Comparison of ENCODE assay signal across 12 cellular contexts in genomic region chr19:709196-709964, GRCh38. TPM values are rescaled to one million over a fixed set of nuclear protein-coding genes. Genes with fewer than 3 reads are reported as not detected.
DNase-seq lines count a peak whose midpoint lies in the region; ATAC-seq and TF ChIP-seq lines count a peak whose summit lies in the region.
"Had no signal": no experiment of that assay in that cellular context is flagged by ENCODE, and none has a peak within 500 bp of the region (broad histone marks: within the 10 kb centered on the region; RNA-seq: fewer than 3 reads in every experiment).

No MANE protein-coding gene starts in this region.

- no peak overlapping the region for H3K27ac Mint-ChIP-seq in nephron progenitor cell

- H4K20me1 ChIP-seq in Karpas-422 (ENCODE audit: insufficient read depth, low read depth, low read length) = no peaks in the 10 kb centered on the region

- H3K9me3 ChIP-seq in esophagus muscularis mucosa = peaks cover 0 to 3% (median 0%) of the 10 kb centered on the region in 4 donors
- no peaks in the 10 kb centered on the region for H3K9me3 ChIP-seq in upper lobe of left lung
- H3K9me3 ChIP-seq in Karpas-422 (ENCODE audit: low read length) = no peaks in the 10 kb centered on the region

- no peaks in the 10 kb centered on the region for H3K9me2 ChIP-seq in Karpas-422 (replicated peaks; ENCODE audit: insufficient read depth, low read length)

- TF ChIP-seq EP300 in esophagus muscularis mucosa (IDR thresholded peaks at IDR 0.05) (no peak), upper lobe of left lung (IDR thresholded peaks at IDR 0.05) (no peak)

- peaks cover 0 to 14% (median 0%) of the 10 kb centered on the region in 4 donors for H3K27me3 ChIP-seq in esophagus muscularis mucosa
- peaks cover 0 to 18% (median 4%) of the 10 kb centered on the region in 4 donors for H3K27me3 ChIP-seq in upper lobe of left lung
- no peaks in the 10 kb centered on the region for H3K27me3 ChIP-seq in Karpas-422 (ENCODE audit: low read length)

- no peak overlapping the region for H2AFZ ChIP-seq in Karpas-422 (ENCODE audit: low read length)

- H3K27me3 Mint-ChIP-seq in nephron progenitor cell (ENCODE audit: low read depth, poor library complexity) = peaks cover 22% of the 10 kb centered on the region

- H3K4me3 ChIP-seq in esophagus muscularis mucosa = peak overlapping the region; percentile 76 to 95 (median 84)
- H3K4me3 ChIP-seq in upper lobe of left lung = peak overlapping the region; percentile 51 to 86 (median 72)
- no peak overlapping the region for H3K4me3 ChIP-seq in Karpas-422 (ENCODE audit: low read length)

- H3K9me3 Mint-ChIP-seq in nephron progenitor cell = peaks cover 20% of the 10 kb centered on the region

- peak overlapping the region; percentile 72 for H3K4me3 Mint-ChIP-seq in nephron progenitor cell

- DNase-seq in NCI-H1417 (lab: John Stamatoyannopoulos, UW) = peak in 2 of 3 experiments; percentile 57 to 61
- no peak for DNase-seq in NCI-H1417 treated with DMSO at 0.1 percent for 48 hours (lab: John Stamatoyannopoulos, UW)
- DNase-seq in esophagus muscularis mucosa (ENCODE audit: extremely low spot score) = no peak
- peak; percentile 47 for DNase-seq in nephron progenitor cell
- DNase-seq in upper lobe of left lung = peak in 1 of 2 donors; percentile 80
- no peak for DNase-seq in Karpas-422
- DNase-seq in activated CD8-positive, alpha-beta memory T cell treated with anti-CD3 and anti-CD28 coated beads, Interleukin-2, amount 50 U/mL, for 48 hours = no peak
- no peak for DNase-seq in effector CD4-positive, alpha-beta T cell
- DNase-seq: foreskin keratinocyte; stimulated activated CD4-positive, alpha-beta T cell treated with anti-CD3 and anti-CD28 coated beads, Interleukin-1b, Interleukin-23, amount 100 ng/mL, for 48 hours had no signal

- intact Hi-C loops in esophagus muscularis mucosa (cut with DNase I) = loop anchor here (2.0 kb wide), 1 partner anchor 23 kb away; no protein-coding TSS in a partner anchor

- H3K4me1 Mint-ChIP-seq in nephron progenitor cell = peaks cover 18% of the 10 kb centered on the region

- H3K4me1 ChIP-seq in esophagus muscularis mucosa (peaks cover 23 to 46% (median 37%) of the 10 kb centered on the region in 4 donors), upper lobe of left lung (peaks cover 10 to 40% (median 20%) of the 10 kb centered on the region in 4 donors), Karpas-422 (ENCODE audit: low read length) (no peaks in the 10 kb centered on the region)
- H3K4me1 ChIP-seq: foreskin keratinocyte had no signal

- no peak overlapping the region for H3K4me2 ChIP-seq in Karpas-422 (ENCODE audit: low read depth, low read length, poor library complexity, severe bottlenecking)

- TF ChIP-seq CTCF in esophagus muscularis mucosa (IDR thresholded peaks at IDR 0.05) = no peak
- no peak for TF ChIP-seq CTCF in nephron progenitor cell (IDR thresholded peaks at IDR 0.05)
- no peak for TF ChIP-seq CTCF in upper lobe of left lung (IDR thresholded peaks at IDR 0.05)

- peaks cover 4% of the 10 kb centered on the region for H3K36me3 Mint-ChIP-seq in nephron progenitor cell (ENCODE audit: low read depth)

- ATAC-seq in upper lobe of left lung (ENCODE audit: low FRiP score in 2 of 2) = peak; percentile 5 to 31
- ATAC-seq: foreskin keratinocyte had no signal

- no peak overlapping the region for H3K9ac ChIP-seq in Karpas-422 (ENCODE audit: low read length)

- 1% methylated on average over 23 of the region's 78 CpGs for WGBS in esophagus muscularis mucosa
- 40% methylated on average over 1 of the region's 78 CpGs; no CpG with 5 or more reads in 1 of the 2 donors for WGBS in upper lobe of left lung, 2 donors

- peak overlapping the region; percentile 81 to 86 (median 84) for H3K27ac ChIP-seq in esophagus muscularis mucosa (replicated peaks in 1 of 4)
- peak overlapping the region; percentile 69 to 91 (median 84) for H3K27ac ChIP-seq in upper lobe of left lung
- no peak overlapping the region for H3K27ac ChIP-seq in Karpas-422 (ENCODE audit: low read length)
- H3K27ac ChIP-seq: 22Rv1, foreskin keratinocyte had no signal

- H3K36me3 ChIP-seq in esophagus muscularis mucosa = no peaks in the 10 kb centered on the region
- H3K36me3 ChIP-seq in upper lobe of left lung = no peaks in the 10 kb centered on the region
- H3K36me3 ChIP-seq in Karpas-422 (ENCODE audit: insufficient read depth, low read length) = no peaks in the 10 kb centered on the region

- TF ChIP-seq POLR2A in esophagus muscularis mucosa (IDR thresholded peaks at IDR 0.05; ENCODE audit: low read depth) (no peak), upper lobe of left lung (IDR thresholded peaks at IDR 0.05) (no peak)

- no peaks in the 10 kb centered on the region for H3K79me2 ChIP-seq in Karpas-422 (ENCODE audit: low read length)

RNA-seq across cellular contexts. Expression of gene PALM, which starts 0.6 kb away (rescaled TPM):
- total RNA-seq in esophagus muscularis mucosa (100 to 1,000 TPM in 1 of 4 donors, 10 to 100 TPM in 3; 42.8 to 119 (median 70.8) TPM), upper lobe of left lung (10 to 100 TPM; 12.5 to 65.6 (median 37.4) TPM)
- 3.5 TPM in 1 of 2 replicates, not detected in the other for total RNA-seq in Karpas-422 (2014; rRNA removed; shearing (Covaris generic); ENCODE audit: low replicate concordance)
- total RNA-seq: HT1080 had no signal

RNA-seq across cellular contexts. Expression of gene PRSS57, which starts 14.1 kb away (rescaled TPM):
- under 1 TPM in 1 of 4 donors, not detected in 3; 0.34 TPM for total RNA-seq in esophagus muscularis mucosa
- total RNA-seq in upper lobe of left lung = under 1 TPM in 2 of 6 donors, not detected in 4; 0.37 to 0.46 TPM
- not detected in 2 replicates for total RNA-seq in Karpas-422 (2014; rRNA removed; shearing (Covaris generic); ENCODE audit: low replicate concordance)
- total RNA-seq: foreskin keratinocyte, HT1080 had no signal

RNA-seq across cellular contexts. Expression of gene FSTL3, which starts 33.2 kb away (rescaled TPM):
- total RNA-seq in esophagus muscularis mucosa (100 to 1,000 TPM; 115 to 226 (median 217) TPM), upper lobe of left lung (100 to 1,000 TPM; 109 to 335 (median 197) TPM)
- total RNA-seq in Karpas-422 (2014; rRNA removed; shearing (Covaris generic); ENCODE audit: low replicate concordance) = 2.3 and 3.0 TPM in 2 replicates

RNA-seq across cellular contexts. Expression of gene MISP, which starts 41.5 kb away (rescaled TPM):
- total RNA-seq in esophagus muscularis mucosa (1 to 10 TPM in 1 of 4 donors, not detected in 3; 2.0 TPM), upper lobe of left lung (10 to 100 TPM; 22.5 to 51.5 (median 37.5) TPM)
- not detected in 2 replicates for total RNA-seq in Karpas-422 (2014; rRNA removed; shearing (Covaris generic); ENCODE audit: low replicate concordance)

RNA-seq across cellular contexts. Expression of gene RNF126, which starts 46.4 kb away (rescaled TPM):
- total RNA-seq in esophagus muscularis mucosa (10 to 100 TPM; 41.5 to 63.5 (median 62.3) TPM), upper lobe of left lung (100 to 1,000 TPM in 1 of 6 donors, 10 to 100 TPM in 5; 36.7 to 106 (median 66.3) TPM)
- total RNA-seq in Karpas-422 (2014; rRNA removed; shearing (Covaris generic); ENCODE audit: low replicate concordance) = 36.5 and 66.5 TPM in 2 replicates

Comparison
In these comparisons a context has a peak if more than half of its experiments do, and no peak if none do; other contexts are left out.
1. DNase-seq: peak in NCI-H1417 (2 of 3) and nephron progenitor cell (single experiment); none in NCI-H1417 treated with DMSO at 0.1 percent for 48 hours (single experiment), esophagus muscularis mucosa (single experiment), Karpas-422 (single experiment), activated CD8-positive, alpha-beta memory T cell treated with anti-CD3 and anti-CD28 coated beads, Interleukin-2, amount 50 U/mL, for 48 hours (single experiment) and effector CD4-positive, alpha-beta T cell (single experiment).
2. RNA of gene FSTL3, which starts 33.2 kb away (total RNA-seq): 109 to 335 TPM in upper lobe of left lung and 115 to 226 TPM in esophagus muscularis mucosa; 2.3 to 3.0 TPM in Karpas-422; every median in the first group is over 10 times any median in the second.